In genomic region chr2:209431701-209432100, GRCh38 we compare ENCODE assay signal across 13 cellular contexts. TPM values are rescaled to one million over a fixed set of nuclear protein-coding genes. Genes with fewer than 3 reads are reported as not detected.
A peak's percentile ranks its signal among the peaks of the same experiment; 100 is the strongest.
DNase-seq lines count a peak whose midpoint lies in the region; ATAC-seq, FAIRE-seq and TF ChIP-seq lines count a peak whose summit lies in the region.
"Had no signal": no experiment of that assay in that cellular context is flagged by ENCODE, and none has a peak within 500 bp of the region (broad histone marks: within the 10 kb centered on the region; RNA-seq: fewer than 3 reads in every experiment).

No MANE protein-coding gene starts in this region.

- peak; percentile 100 for ATAC-seq in foreskin keratinocyte
- ATAC-seq: K562 had no signal

- no peaks in the 10 kb centered on the region for H3K27me3 Mint-ChIP-seq in astrocyte (ENCODE audit: low read depth, unreplicated experiment)

- H3K4me3 ChIP-seq in astrocyte (ENCODE audit: insufficient read depth, low read depth, low read length) (no peak overlapping the region), testis (no peak overlapping the region)
- H3K4me3 ChIP-seq: K562, vagina had no signal

- H3K9me3 ChIP-seq in astrocyte (ENCODE audit: insufficient read depth, low read depth, low read length) (no peaks in the 10 kb centered on the region), testis (no peaks in the 10 kb centered on the region)
- H3K9me3 ChIP-seq: vagina had no signal

- WGBS in testis, 2 donors, result 89 to 91% methylated on average over 3 of the region's 3 CpGs

- H3K27ac ChIP-seq in astrocyte (ENCODE audit: low read depth, low read length), result no peak overlapping the region
- H3K27ac ChIP-seq in foreskin keratinocyte, result peak overlapping the region; percentile 74
- no peak overlapping the region for H3K27ac ChIP-seq in testis
- H3K27ac ChIP-seq: vagina had no signal

- no peaks in the 10 kb centered on the region for H4K20me1 ChIP-seq in astrocyte (ENCODE audit: insufficient read depth, low read length)

- no peak overlapping the region for H3K9ac ChIP-seq in astrocyte (ENCODE audit: low read length)

- FAIRE-seq in astrocyte (lab: Jason Lieb, UNC), result peak; percentile 59
- FAIRE-seq in frontal cortex (lab: Jason Lieb, UNC), result no peak
- FAIRE-seq: K562 had no signal

- H3K36me3 ChIP-seq in astrocyte (ENCODE audit: insufficient read depth, low read length) (no peaks in the 10 kb centered on the region), testis (ENCODE audit: low read depth, missing control alignments) (no peaks in the 10 kb centered on the region)
- H3K36me3 ChIP-seq: vagina had no signal

- intact Hi-C loops in testis (cut with DNase I; ENCODE audit: low total_unique reads), result no loop called here

- H3K4me2 ChIP-seq in astrocyte (ENCODE audit: low read length), result peak overlapping the region; percentile 32

- no peaks in the 10 kb centered on the region for H3K79me2 ChIP-seq in astrocyte (ENCODE audit: insufficient read depth, low read length)

- H3K4me3 Mint-ChIP-seq in astrocyte (ENCODE audit: unreplicated experiment), result no peak overlapping the region

- H3K27me3 ChIP-seq in astrocyte (ENCODE audit: insufficient read depth, low read length), result no peaks in the 10 kb centered on the region
- no peaks in the 10 kb centered on the region for H3K27me3 ChIP-seq in foreskin keratinocyte
- H3K27me3 ChIP-seq in testis, result no peaks in the 10 kb centered on the region
- H3K27me3 ChIP-seq: vagina had no signal

- H3K9me3 Mint-ChIP-seq in astrocyte (ENCODE audit: unreplicated experiment), result no peaks in the 10 kb centered on the region

- H3K27ac Mint-ChIP-seq in astrocyte (ENCODE audit: unreplicated experiment), result peak overlapping the region; percentile 41

- no peak overlapping the region for H2AFZ ChIP-seq in astrocyte (ENCODE audit: low read depth, low read length)

- no peak for TF ChIP-seq CTCF in astrocyte (IDR thresholded peaks at IDR 0.05; ENCODE audit: insufficient read depth, low read depth, low read length)
- TF ChIP-seq CTCF in foreskin keratinocyte (conservative IDR thresholded peaks at IDR 0.05), result peak; percentile 4
- no peak for TF ChIP-seq CTCF in testis (IDR thresholded peaks at IDR 0.05)

- peaks cover 8% of the 10 kb centered on the region for H3K4me1 ChIP-seq in astrocyte (ENCODE audit: insufficient read depth, low read length)
- peaks cover 21% of the 10 kb centered on the region for H3K4me1 ChIP-seq in foreskin keratinocyte
- H3K4me1 ChIP-seq in testis, result no peaks in the 10 kb centered on the region
- H3K4me1 ChIP-seq: vagina had no signal

- DNase-seq in AG08395 (ENCODE audit: low spot score), result peak; percentile 71
- DNase-seq in HT1080 (ENCODE audit: low read depth), result peak; percentile 69
- peak; percentile 80 for DNase-seq in astrocyte (ENCODE audit: low read depth)
- peak; percentile 94 to 98 for DNase-seq in foreskin keratinocyte
- no peak for DNase-seq in testis
- no peak for DNase-seq in NCI-H2081 (lab: John Stamatoyannopoulos, UW)
- no peak for DNase-seq in DMS53 treated with DMSO at 0.1 percent for 48 hours (lab: John Stamatoyannopoulos, UW; ENCODE audit: unreplicated experiment)
- no peak for DNase-seq in frontal cortex (ENCODE audit: low spot score in 2 of 2)
- DNase-seq: dermis blood vessel endothelial cell, DMS79 treated with DMSO at 0.1 percent for 48 hours, head of caudate nucleus had no signal

- no peak for TF ChIP-seq POLR2A in testis (IDR thresholded peaks at IDR 0.05)

- H3K4me1 Mint-ChIP-seq in astrocyte (ENCODE audit: low read depth, unreplicated experiment), result peaks cover 14% of the 10 kb centered on the region

- no peaks in the 10 kb centered on the region for H3K36me3 Mint-ChIP-seq in astrocyte (ENCODE audit: low read depth, unreplicated experiment)

RNA-seq across cellular contexts. Expression of gene MAP2, which starts 7.9 kb away (rescaled TPM):
- total RNA-seq in HT1080 (2014; rRNA removed; shearing (Covaris generic)), result 0.77 and 1.5 TPM in 2 replicates
- polyA plus RNA-seq in HT1080 (2015; cell fraction: cytosol; rRNA removed), result 0.34 and 0.48 TPM in 2 replicates
- 0.68 and 1.9 TPM in 2 replicates for polyA plus RNA-seq in HT1080 (2015; cell fraction: nucleus; rRNA removed)
- total RNA-seq in astrocyte (11.8 and 15.9 TPM in 2 replicates), foreskin keratinocyte (7.4 and 9.1 TPM in 2 replicates), testis (10 to 100 TPM; 20.9 to 30.9 TPM), frontal cortex (678 TPM)
- polyA plus RNA-seq in foreskin keratinocyte (3.1 and 3.6 TPM in 2 replicates), testis (ENCODE audit: insufficient read depth, low read depth, low replicate concordance) (15.6 TPM)
- polyA plus RNA-seq: K562 had no signal

Comparison
In these comparisons a context has a peak if more than half of its experiments do, and no peak if none do; other contexts are left out.
1. DNase-seq: peak in AG08395 (single experiment), HT1080 (single experiment), astrocyte (single experiment) and foreskin keratinocyte (2 of 2); none in testis (single experiment), NCI-H2081 (0 of 2), DMS53 treated with DMSO at 0.1 percent for 48 hours (single experiment) and frontal cortex (0 of 2).
2. RNA of gene MAP2, which starts 7.9 kb away (total RNA-seq): 678 TPM in frontal cortex (single experiment); 20.9 to 30.9 TPM in testis, 11.8 to 15.9 TPM in astrocyte, 7.4 to 9.1 TPM in foreskin keratinocyte and 0.77 to 1.5 TPM in HT1080; every median in the first group is over 10 times any median in the second.